In the genomic region with DNA sequence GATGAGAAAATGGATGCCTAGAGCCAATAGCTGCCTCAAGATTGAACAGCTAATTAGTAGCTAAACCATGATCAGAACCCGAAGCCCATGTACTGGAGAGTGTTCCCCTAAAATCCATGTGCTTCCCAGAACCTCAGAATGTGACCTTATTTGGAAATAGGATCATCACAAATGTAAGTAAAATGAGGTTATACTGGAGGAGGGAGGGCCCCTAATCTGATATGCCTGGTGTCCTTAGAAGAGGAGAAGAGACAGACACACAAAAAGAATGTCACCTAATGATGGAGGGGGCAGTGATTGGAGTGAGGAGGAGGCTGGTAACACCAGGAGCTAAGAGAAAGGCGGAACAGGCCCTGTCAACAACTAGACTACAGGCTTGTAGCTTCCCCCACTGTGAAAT, we compare ENCODE assay signal across 21 cellular contexts. TPM values are rescaled to one million over a fixed set of nuclear protein-coding genes. Genes with fewer than 3 reads are reported as not detected.
DNase-seq lines count a peak whose midpoint lies in the region; ATAC-seq, FAIRE-seq and TF ChIP-seq lines count a peak whose summit lies in the region.
"Had no signal": no experiment of that assay in that cellular context is flagged by ENCODE, and none has a peak within 500 bp of the region (broad histone marks: within the 10 kb centered on the region; RNA-seq: fewer than 3 reads in every experiment).

No MANE protein-coding gene starts in this region.

- ATAC-seq in aorta (ENCODE audit: low FRiP score): no peak
- no peak for ATAC-seq in CD8-positive, alpha-beta T cell

- no peak for DNase-seq in astrocyte (ENCODE audit: low read depth)
- no peak for DNase-seq in aorta
- no peak for DNase-seq in CD8-positive, alpha-beta memory T cell
- no peak for DNase-seq in CD8-positive, alpha-beta T cell
- no peak for DNase-seq in NCI-H2227 treated with DMSO at 0.1 percent for 48 hours (lab: John Stamatoyannopoulos, UW)
- DNase-seq: ACHN; Calu3; CD4-positive, alpha-beta memory T cell; DMS153; NCI-H1092 treated with DMSO at 0.1 percent for 48 hours; NCI-H1436 treated with DMSO at 0.1 percent for 48 hours; NCI-H1930; NCI-H226 had no signal

- H3K4me1 ChIP-seq in Loucy (ENCODE audit: insufficient read depth, low read length, poor library complexity, severe bottlenecking): no peaks in the 10 kb centered on the region
- peaks cover 2% of the 10 kb centered on the region for H3K4me1 ChIP-seq in astrocyte (ENCODE audit: insufficient read depth, low read length)
- peaks cover 5% of the 10 kb centered on the region for H3K4me1 ChIP-seq in neuron (ENCODE audit: insufficient read depth, low read length)
- no peaks in the 10 kb centered on the region for H3K4me1 ChIP-seq in aorta (ENCODE audit: control insufficient read depth in 1 of 2, insufficient read depth in 2 of 2, low read length in 2 of 2)
- H3K4me1 ChIP-seq in CD8-positive, alpha-beta memory T cell (ENCODE audit: insufficient read depth, low read length): no peaks in the 10 kb centered on the region
- no peaks in the 10 kb centered on the region for H3K4me1 ChIP-seq in CD8-positive, alpha-beta T cell (ENCODE audit: insufficient read depth, low read length)
- H3K4me1 ChIP-seq: BLaER1 treated with 17β-estradiol and CSF1 and Interleukin-3, amounts not matched to agents 10 nM and 100 nM had no signal

- H2AFZ ChIP-seq in Loucy (ENCODE audit: low read length) (peak overlapping the region; percentile 9; the same call in 1 of the 2 replicates), astrocyte (ENCODE audit: low read depth, low read length) (no peak overlapping the region), neuron (ENCODE audit: low read depth, low read length) (peak overlapping the region; percentile 53)

- no peaks in the 10 kb centered on the region for H3K9me3 Mint-ChIP-seq in astrocyte (ENCODE audit: unreplicated experiment)
- no peaks in the 10 kb centered on the region for H3K9me3 Mint-ChIP-seq in CD8-positive, alpha-beta memory T cell
- no peaks in the 10 kb centered on the region for H3K9me3 Mint-ChIP-seq in CD8-positive, alpha-beta T cell
- H3K9me3 Mint-ChIP-seq: CD4-positive, alpha-beta memory T cell had no signal

- no peak overlapping the region for H3K4me3 Mint-ChIP-seq in astrocyte (ENCODE audit: unreplicated experiment)
- no peak overlapping the region for H3K4me3 Mint-ChIP-seq in CD8-positive, alpha-beta memory T cell
- H3K4me3 Mint-ChIP-seq in CD8-positive, alpha-beta T cell: no peak overlapping the region
- H3K4me3 Mint-ChIP-seq: CD4-positive, alpha-beta memory T cell had no signal

- H3K9ac ChIP-seq in Loucy (ENCODE audit: low read depth, low read length, poor library complexity, severe bottlenecking): no peak overlapping the region
- no peak overlapping the region for H3K9ac ChIP-seq in astrocyte (ENCODE audit: low read length)

- TF ChIP-seq CTCF in Loucy (conservative IDR thresholded peaks at IDR 0.05; ENCODE audit: low read length): no peak
- TF ChIP-seq CTCF in astrocyte (IDR thresholded peaks at IDR 0.05; ENCODE audit: insufficient read depth, low read depth, low read length): no peak
- TF ChIP-seq CTCF in CD8-positive, alpha-beta T cell (IDR thresholded peaks at IDR 0.05): no peak

- H3K27ac Mint-ChIP-seq in astrocyte (ENCODE audit: unreplicated experiment): peak overlapping the region; percentile 41
- H3K27ac Mint-ChIP-seq in CD8-positive, alpha-beta memory T cell: no peak overlapping the region
- no peak overlapping the region for H3K27ac Mint-ChIP-seq in CD8-positive, alpha-beta T cell

- H3K79me2 ChIP-seq in Loucy (ENCODE audit: insufficient read depth, low read length) (no peaks in the 10 kb centered on the region), astrocyte (ENCODE audit: insufficient read depth, low read length) (no peaks in the 10 kb centered on the region)

- H3K9me3 ChIP-seq in Loucy (ENCODE audit: insufficient read depth, low read depth, low read length) (no peaks in the 10 kb centered on the region), astrocyte (ENCODE audit: insufficient read depth, low read depth, low read length) (no peaks in the 10 kb centered on the region), neuron (ENCODE audit: low read length) (no peaks in the 10 kb centered on the region), aorta (ENCODE audit: control insufficient read depth, low read length) (no peaks in the 10 kb centered on the region)
- H3K9me3 ChIP-seq in CD8-positive, alpha-beta memory T cell (ENCODE audit: low read length): no peaks in the 10 kb centered on the region
- no peaks in the 10 kb centered on the region for H3K9me3 ChIP-seq in CD8-positive, alpha-beta T cell (ENCODE audit: low read length)

- H3K27me3 ChIP-seq in Loucy (ENCODE audit: insufficient read depth, low read length, poor library complexity, severe bottlenecking): no peaks in the 10 kb centered on the region
- no peaks in the 10 kb centered on the region for H3K27me3 ChIP-seq in astrocyte (ENCODE audit: insufficient read depth, low read length)
- H3K27me3 ChIP-seq in neuron (ENCODE audit: insufficient read depth, low read length): peaks cover 5% of the 10 kb centered on the region
- H3K27me3 ChIP-seq in aorta (ENCODE audit: control insufficient read depth in 1 of 2, insufficient read depth in 2 of 2, low read length in 1 of 2): no peaks in the 10 kb centered on the region
- H3K27me3 ChIP-seq in CD8-positive, alpha-beta memory T cell (ENCODE audit: insufficient read depth, low read length, poor library complexity, severe bottlenecking): no peaks in the 10 kb centered on the region
- H3K27me3 ChIP-seq in CD8-positive, alpha-beta T cell (ENCODE audit: insufficient read depth, low read length): no peaks in the 10 kb centered on the region
- H3K27me3 ChIP-seq: BLaER1 treated with 17β-estradiol and CSF1 and Interleukin-3, amounts not matched to agents 10 nM and 100 nM had no signal

- WGBS in aorta, 2 donors: 66% methylated on average over 2 of the region's 2 CpGs

- CTCF ChIA-PET in CD8-positive, alpha-beta memory T cell (lab: Charles Lee): interaction anchor here (0.8 to 3.7 kb wide), 13 partner anchors 10 to 1537 kb away, joined by 3 to 102 read pairs (median 7); no protein-coding TSS in a partner anchor
- CTCF ChIA-PET in CD8-positive, alpha-beta T cell (lab: Charles Lee): interaction anchor here (0.7 to 11.4 kb wide), 24 partner anchors 9 to 1538 kb away, joined by 3 to 242 read pairs (median 4); no protein-coding TSS in a partner anchor

- peaks cover 10% of the 10 kb centered on the region for H3K4me1 Mint-ChIP-seq in astrocyte (ENCODE audit: low read depth, unreplicated experiment)
- H3K4me1 Mint-ChIP-seq in CD8-positive, alpha-beta memory T cell: no peaks in the 10 kb centered on the region
- H3K4me1 Mint-ChIP-seq in CD8-positive, alpha-beta T cell (ENCODE audit: low read depth): no peaks in the 10 kb centered on the region
- H3K4me1 Mint-ChIP-seq: CD4-positive, alpha-beta memory T cell had no signal

- no peaks in the 10 kb centered on the region for H3F3A ChIP-seq in Loucy (ENCODE audit: low read depth)

- no peak for FAIRE-seq in astrocyte (lab: Jason Lieb, UNC)
- FAIRE-seq: G401.6, GM18507 had no signal

- H3K27ac ChIP-seq in astrocyte (ENCODE audit: low read depth, low read length) (no peak overlapping the region), aorta (ENCODE audit: low read depth in 1 of 2, low read length in 2 of 2) (no peak overlapping the region)
- H3K27ac ChIP-seq in CD8-positive, alpha-beta memory T cell (ENCODE audit: low read depth, low read length): no peak overlapping the region
- H3K27ac ChIP-seq in CD8-positive, alpha-beta T cell (ENCODE audit: low read depth, low read length): no peak overlapping the region
- H3K27ac ChIP-seq: BLaER1 treated with 17β-estradiol and CSF1 and Interleukin-3, amounts not matched to agents 10 nM and 100 nM had no signal

- no peak overlapping the region for H3K4me2 ChIP-seq in Loucy (ENCODE audit: low read depth, low read length, poor library complexity, severe bottlenecking)
- H3K4me2 ChIP-seq in astrocyte (ENCODE audit: low read length): no peak overlapping the region
- H3K4me2 ChIP-seq: BLaER1 treated with 17β-estradiol and CSF1 and Interleukin-3, amounts not matched to agents 10 nM and 100 nM had no signal

- no peak overlapping the region for H3K4me3 ChIP-seq in Loucy (ENCODE audit: low read length, poor library complexity, severe bottlenecking)
- no peak overlapping the region for H3K4me3 ChIP-seq in astrocyte (ENCODE audit: insufficient read depth, low read depth, low read length)
- no peak overlapping the region for H3K4me3 ChIP-seq in neuron (ENCODE audit: low read length)
- H3K4me3 ChIP-seq in aorta (ENCODE audit: low read length in 2 of 2): no peak overlapping the region
- H3K4me3 ChIP-seq in CD8-positive, alpha-beta memory T cell (ENCODE audit: low read length): no peak overlapping the region
- no peak overlapping the region for H3K4me3 ChIP-seq in CD8-positive, alpha-beta T cell (ENCODE audit: low read depth, low read length)
- H3K4me3 ChIP-seq: BLaER1 treated with 17β-estradiol and CSF1 and Interleukin-3, amounts not matched to agents 10 nM and 100 nM; HAP-1 had no signal

- H3K36me3 ChIP-seq in Loucy (ENCODE audit: insufficient read depth, low read length) (no peaks in the 10 kb centered on the region), astrocyte (ENCODE audit: insufficient read depth, low read length) (no peaks in the 10 kb centered on the region), neuron (ENCODE audit: insufficient read depth, low read length) (no peaks in the 10 kb centered on the region), aorta (ENCODE audit: control insufficient read depth in 1 of 2, insufficient read depth in 2 of 2, low read length in 1 of 2) (no peaks in the 10 kb centered on the region)
- no peaks in the 10 kb centered on the region for H3K36me3 ChIP-seq in CD8-positive, alpha-beta memory T cell (ENCODE audit: insufficient read depth, low read length)
- H3K36me3 ChIP-seq in CD8-positive, alpha-beta T cell (ENCODE audit: insufficient read depth, low read length): no peaks in the 10 kb centered on the region
- H3K36me3 ChIP-seq: BLaER1 treated with 17β-estradiol and CSF1 and Interleukin-3, amounts not matched to agents 10 nM and 100 nM; HAP-1 had no signal

- no peaks in the 10 kb centered on the region for H3K27me3 Mint-ChIP-seq in astrocyte (ENCODE audit: low read depth, unreplicated experiment)
- peaks cover 7 to 18% of the 10 kb centered on the region in 2 donors for H3K27me3 Mint-ChIP-seq in CD8-positive, alpha-beta memory T cell
- peaks cover 12% of the 10 kb centered on the region for H3K27me3 Mint-ChIP-seq in CD8-positive, alpha-beta T cell (ENCODE audit: low read depth)

- POLR2A ChIA-PET in CD8-positive, alpha-beta memory T cell (lab: Charles Lee): no interaction called here
- POLR2A ChIA-PET in CD8-positive, alpha-beta T cell (lab: Charles Lee): interaction anchor here (0.9 kb wide), 1 partner anchor 454 kb away, joined by 3 read pairs; no protein-coding TSS in a partner anchor

- no peaks in the 10 kb centered on the region for H4K20me1 ChIP-seq in Loucy (ENCODE audit: insufficient read depth, low read length, poor library complexity, severe bottlenecking)
- no peaks in the 10 kb centered on the region for H4K20me1 ChIP-seq in astrocyte (ENCODE audit: insufficient read depth, low read length)
- H4K20me1 ChIP-seq: BLaER1 treated with 17β-estradiol and CSF1 and Interleukin-3, amounts not matched to agents 10 nM and 100 nM had no signal

- intact Hi-C loops in aorta (cut with DNase I): loop anchor here (5.0 kb wide), 4 partner anchors 92 to 452 kb away; no protein-coding TSS in a partner anchor
- intact Hi-C loops in CD8-positive, alpha-beta T cell (cut with DNase I, micrococcal nuclease): loop anchor here (1.0 to 5.0 kb wide), 7 partner anchors 102 to 1636 kb away; no protein-coding TSS in a partner anchor

- peaks cover 2% of the 10 kb centered on the region for H3K36me3 Mint-ChIP-seq in astrocyte (ENCODE audit: low read depth, unreplicated experiment)
- no peaks in the 10 kb centered on the region for H3K36me3 Mint-ChIP-seq in CD8-positive, alpha-beta memory T cell
- no peaks in the 10 kb centered on the region for H3K36me3 Mint-ChIP-seq in CD8-positive, alpha-beta T cell
- H3K36me3 Mint-ChIP-seq: CD4-positive, alpha-beta memory T cell had no signal

- no peaks in the 10 kb centered on the region for H3K9me2 ChIP-seq in Loucy (replicated peaks; ENCODE audit: low read depth, low read length)

RNA-seq across cellular contexts. Expression of gene FBP1, which starts 41.3 kb away (rescaled TPM):
- total RNA-seq in astrocyte (0.25 TPM in 1 of 2 replicates, not detected in the other), aorta (1 to 10 TPM; 4.7 to 6.6 TPM)
- 10 to 100 TPM in 1 of 2 donors, 1 to 10 TPM in 1; 2.0 to 87.4 TPM for polyA plus RNA-seq in aorta
- total RNA-seq in CD8-positive, alpha-beta memory T cell: under 1 TPM; 0.53 to 0.55 TPM
- polyA plus RNA-seq in CD8-positive, alpha-beta memory T cell: 13.3 TPM
- 1 to 10 TPM; 2.2 to 2.7 TPM for total RNA-seq in CD8-positive, alpha-beta T cell
- total RNA-seq: Daoy, HT1080 had no signal

RNA-seq across cellular contexts. Expression of gene AOPEP, which starts 45.9 kb away (rescaled TPM):
- total RNA-seq in astrocyte (73.2 and 75.3 TPM in 2 replicates), aorta (100 to 1,000 TPM; 270 to 299 TPM)
- polyA plus RNA-seq in aorta: 100 to 1,000 TPM; 210 to 311 TPM
- 1 to 10 TPM; 6.9 to 7.1 TPM for total RNA-seq in CD8-positive, alpha-beta memory T cell
- polyA plus RNA-seq in CD8-positive, alpha-beta memory T cell: 4.2 TPM
- total RNA-seq in CD8-positive, alpha-beta T cell: 1 to 10 TPM; 4.5 to 5.2 TPM
